10 cellular contexts compared by ENCODE assay signal in genomic region chr7:73828107-73828803, GRCh38. TPM values are rescaled to one million over a fixed set of nuclear protein-coding genes. Genes with fewer than 3 reads are reported as not detected.
DNase-seq lines count a peak whose midpoint lies in the region; ATAC-seq, FAIRE-seq and TF ChIP-seq lines count a peak whose summit lies in the region.
"Had no signal": no experiment of that assay in that cellular context is flagged by ENCODE, and none has a peak within 500 bp of the region (broad histone marks: within the 10 kb centered on the region; RNA-seq: fewer than 3 reads in every experiment).

No MANE protein-coding gene starts in this region.

- TF ChIP-seq POLR2A in K562 (conservative IDR thresholded peaks at IDR 0.05): no peak

- BruUV-seq in K562 (replicated peaks; lab: Mats Ljungman, UMichigan): no TSS peak

- no peaks in the 10 kb centered on the region for H4K20me1 ChIP-seq in K562 (replicated peaks; ENCODE audit: control insufficient read depth, insufficient read depth, low read length)

- intact Hi-C loops in Right ventricle myocardium superior (cut with DNase I) (no loop called here), cardiac septum (cut with DNase I) (no loop called here), K562 (cut with micrococcal nuclease) (no loop called here)

- no peaks in the 10 kb centered on the region for H3K79me2 ChIP-seq in K562 (ENCODE audit: control insufficient read depth, insufficient read depth, low read length)

- no peak for TF ChIP-seq CTCF in K562 (IDR thresholded peaks at IDR 0.05 in 2 of 3, conservative IDR thresholded peaks at IDR 0.05 in 1 of 3; ENCODE audit: insufficient read depth in 2 of 3, low read depth in 1 of 3, low read length in 3 of 3)

- H3K36me3 ChIP-seq in K562 (ENCODE audit: control insufficient read depth, insufficient read depth, low read length): no peaks in the 10 kb centered on the region
- H3K36me3 ChIP-seq: neutrophil had no signal

- CTCF ChIA-PET in K562 (lab: Yijun Ruan, JAX; ENCODE audit: low intra/inter-chr PET ratio): no interaction called here

- 42% methylated on average over 13 of the region's 14 CpGs for WGBS in K562 (ENCODE audit: insufficient coverage, low coverage, missing lambda C conversion rate)

- peak overlapping the region in 1 of 2 experiments; percentile 80; a peak in 1 of 4 replicates for H3K9ac ChIP-seq in K562 (ENCODE audit: insufficient read depth in 1 of 2, low read depth in 2 of 2, low read length in 2 of 2)

- POLR2A ChIA-PET in K562 (lab: Yijun Ruan, JAX): no interaction called here

- H3K9me1 ChIP-seq in K562 (ENCODE audit: control insufficient read depth, insufficient read depth, low read length): no peaks in the 10 kb centered on the region

- no peaks in the 10 kb centered on the region for H3K9me3 ChIP-seq in K562 (replicated peaks; ENCODE audit: control insufficient read depth, insufficient read depth, low read depth, low read length)
- H3K9me3 ChIP-seq: neutrophil had no signal

- H3K4me3 ChIP-seq in K562: no peak overlapping the region

- TF ChIP-seq RAD21 in K562 (CRISPR knock-in tag; conservative IDR thresholded peaks at IDR 0.05 in 1 of 2, IDR thresholded peaks at IDR 0.05 in 1 of 2): no peak

- peaks cover 23 to 44% of the 10 kb centered on the region in 2 experiments for H3K4me1 ChIP-seq in K562 (replicated peaks in 1 of 2; ENCODE audit: control insufficient read depth in 2 of 2, insufficient read depth in 2 of 2, low read length in 2 of 2)

- FAIRE-seq in K562 (lab: Jason Lieb, UNC): peak; percentile 91
- FAIRE-seq: G401.6 had no signal

- no peak overlapping the region; the same call in 2 of the 3 replicates for H3K27ac ChIP-seq in K562 (ENCODE audit: extremely low read depth, low read depth, low read length)
- H3K27ac ChIP-seq: neutrophil had no signal

- TF ChIP-seq EP300 in K562 (IDR thresholded peaks at IDR 0.05; ENCODE audit: low read length): no peak

- peak overlapping the region; percentile 62 for H2AFZ ChIP-seq in K562 (ENCODE audit: low read depth, low read length)

- DNase-seq in Right ventricle myocardium superior (no peak), cardiac septum (ENCODE audit: low spot score) (no peak), NCI-H345 treated with DMSO at 0.1 percent for 48 hours (lab: John Stamatoyannopoulos, UW; ENCODE audit: unreplicated experiment) (peak; percentile 96), K562 (ENCODE audit: extremely low read depth in 1 of 4, low spot score in 3 of 4) (peak; percentile 51 to 77 (median 68)), lung microvascular endothelial cell (ENCODE audit: low read depth in 2 of 2) (peak; percentile 56 to 69), iPS-NIHi7 (ENCODE audit: extremely low spot score) (no peak), globus pallidus (ENCODE audit: low spot score) (no peak), ureter (ENCODE audit: low spot score) (no peak)

- in situ Hi-C loops in K562 (cut with MboI): no loop called here

- peak overlapping the region; percentile 35; the same call in 1 of the 2 replicates for H3K4me2 ChIP-seq in K562 (ENCODE audit: insufficient read depth, low read length)

- ATAC-seq in Right ventricle myocardium superior (ENCODE audit: poor library complexity) (peak; percentile 30), K562 (peak; percentile 72)

- H3K27me3 ChIP-seq in K562 (ENCODE audit: control insufficient read depth in 2 of 2, insufficient read depth in 2 of 2, low read length in 2 of 2): no peaks in the 10 kb centered on the region

RNA-seq across cellular contexts. Expression of gene CLDN4, which starts 2.5 kb away (rescaled TPM):
- total RNA-seq in Right ventricle myocardium superior (0.11 TPM), cardiac septum (not detected), K562 (2014; rRNA removed) (0.05 and 0.08 TPM in 2 replicates), K562 (2014; rRNA removed; fragmentation: Illumina TruSeq; extraction: Trizol) (0.06 TPM in 1 of 2 replicates, not detected in the other), K562 (2015; rRNA removed; fragmentation: Illumina TruSeq; extraction: Trizol) (0.04 and 0.07 TPM in 2 replicates), K562 (2021) (0.60 and 0.63 TPM in 2 replicates), lung microvascular endothelial cell (under 0.01 TPM in 1 of 2 replicates, not detected in the other), ureter (244 TPM)
- 1.8 and 2.6 TPM in 2 replicates for total RNA-seq in K562 (2011; cell fraction: chromatin; rRNA removed; ENCODE audit: low replicate concordance)
- total RNA-seq in K562 (2011; cell fraction: nucleolus; rRNA removed): 0.66 and 1.0 TPM in 2 replicates
- total RNA-seq in K562 (2011; cell fraction: nucleoplasm; rRNA removed): 2.3 and 2.8 TPM in 2 replicates
- polyA plus RNA-seq in K562 (2011; rRNA removed) (0.06 and 0.37 TPM in 2 replicates), K562 (2014; fragmentation: Illumina TruSeq; extraction: Trizol) (0.10 and 0.21 TPM in 2 replicates), K562 (2014; fragmentation: Nextera tagmentation; extraction: Ambion mirVana) (not detected), K562 (2014; rRNA removed) (0.05 and 0.13 TPM in 2 replicates)
- polyA plus RNA-seq in K562 (2011; cell fraction: cytosol; rRNA removed): 0.18 TPM in 2 replicates
- polyA plus RNA-seq in K562 (2011; cell fraction: nucleus; rRNA removed): 0.16 and 0.48 TPM in 2 replicates
- polyA plus RNA-seq in K562 (2012): 0.13 and 0.25 TPM in 2 replicates
- 0.07 and 0.66 TPM in 2 replicates for polyA minus RNA-seq in K562 (2011; rRNA and poly(A)+ RNA removed)
- polyA minus RNA-seq in K562 (2011; cell fraction: cytosol; rRNA and poly(A)+ RNA removed): 0.67 TPM in 1 of 2 replicates, not detected in the other
- 0.27 TPM in 1 of 2 replicates, not detected in the other for polyA minus RNA-seq in K562 (2011; cell fraction: nucleus; rRNA and poly(A)+ RNA removed)

RNA-seq across cellular contexts. Expression of gene METTL27, which starts 14.1 kb away (rescaled TPM):
- 0.43 TPM for total RNA-seq in Right ventricle myocardium superior
- total RNA-seq in cardiac septum: 0.35 TPM
- total RNA-seq in K562 (2011; cell fraction: chromatin; rRNA removed; ENCODE audit: low replicate concordance): 1.9 and 4.9 TPM in 2 replicates
- 3.6 and 4.8 TPM in 2 replicates for total RNA-seq in K562 (2011; cell fraction: nucleolus; rRNA removed)
- 2.0 and 5.0 TPM in 2 replicates for total RNA-seq in K562 (2011; cell fraction: nucleoplasm; rRNA removed)
- 0.32 and 0.94 TPM in 2 replicates for total RNA-seq in K562 (2014; rRNA removed)
- total RNA-seq in K562 (2014; rRNA removed; fragmentation: Illumina TruSeq; extraction: Trizol): not detected in 2 replicates
- not detected in 2 replicates for total RNA-seq in K562 (2015; rRNA removed; fragmentation: Illumina TruSeq; extraction: Trizol)
- 0.42 and 0.73 TPM in 2 replicates for total RNA-seq in K562 (2021)
- polyA plus RNA-seq in K562 (2011; rRNA removed): 0.33 and 0.49 TPM in 2 replicates
- polyA plus RNA-seq in K562 (2011; cell fraction: cytosol; rRNA removed): 0.59 and 1.3 TPM in 2 replicates
- polyA plus RNA-seq in K562 (2011; cell fraction: nucleus; rRNA removed): 1.4 and 3.9 TPM in 2 replicates
- polyA plus RNA-seq in K562 (2012): 0.25 and 0.58 TPM in 2 replicates
- 0.69 TPM in 1 of 2 replicates, not detected in the other for polyA plus RNA-seq in K562 (2014; fragmentation: Illumina TruSeq; extraction: Trizol)
- under 1 TPM in 1 of 2 experiments, not detected in 1; 0.08 TPM for polyA plus RNA-seq in K562 (2014; fragmentation: Nextera tagmentation; extraction: Ambion mirVana)
- polyA plus RNA-seq in K562 (2014; rRNA removed): 0.35 and 0.82 TPM in 2 replicates
- polyA minus RNA-seq in K562 (2011; rRNA and poly(A)+ RNA removed): 0.53 and 1.1 TPM in 2 replicates
- polyA minus RNA-seq in K562 (2011; cell fraction: cytosol; rRNA and poly(A)+ RNA removed): not detected in 2 replicates
- polyA minus RNA-seq in K562 (2011; cell fraction: nucleus; rRNA and poly(A)+ RNA removed): 1.6 and 1.9 TPM in 2 replicates
- total RNA-seq in lung microvascular endothelial cell: 0.99 and 4.1 TPM in 2 replicates
- total RNA-seq in ureter: 14.4 TPM

RNA-seq across cellular contexts. Expression of gene TMEM270, which starts 32.7 kb away (rescaled TPM):
- total RNA-seq in Right ventricle myocardium superior (not detected), cardiac septum (not detected), K562 (2014; rRNA removed) (not detected in 2 replicates), K562 (2014; rRNA removed; fragmentation: Illumina TruSeq; extraction: Trizol) (not detected in 2 replicates), K562 (2015; rRNA removed; fragmentation: Illumina TruSeq; extraction: Trizol) (not detected in 2 replicates), K562 (2021) (not detected in 2 replicates), lung microvascular endothelial cell (not detected in 2 replicates), ureter (not detected)
- total RNA-seq in K562 (2011; cell fraction: chromatin; rRNA removed; ENCODE audit: low replicate concordance): not detected in 2 replicates
- total RNA-seq in K562 (2011; cell fraction: nucleolus; rRNA removed): not detected in 2 replicates
- not detected in 2 replicates for total RNA-seq in K562 (2011; cell fraction: nucleoplasm; rRNA removed)
- polyA plus RNA-seq in K562 (2011; rRNA removed) (not detected in 2 replicates), K562 (2014; fragmentation: Illumina TruSeq; extraction: Trizol) (not detected in 2 replicates), K562 (2014; fragmentation: Nextera tagmentation; extraction: Ambion mirVana) (not detected), K562 (2014; rRNA removed) (not detected in 2 replicates)
- polyA plus RNA-seq in K562 (2011; cell fraction: cytosol; rRNA removed): not detected in 2 replicates
- not detected in 2 replicates for polyA plus RNA-seq in K562 (2011; cell fraction: nucleus; rRNA removed)
- not detected in 2 replicates for polyA plus RNA-seq in K562 (2012)
- not detected in 2 replicates for polyA minus RNA-seq in K562 (2011; rRNA and poly(A)+ RNA removed)
- not detected in 2 replicates for polyA minus RNA-seq in K562 (2011; cell fraction: cytosol; rRNA and poly(A)+ RNA removed)
- polyA minus RNA-seq in K562 (2011; cell fraction: nucleus; rRNA and poly(A)+ RNA removed): not detected in 2 replicates

RNA-seq across cellular contexts. Expression of gene CLDN3, which starts 58.2 kb away (rescaled TPM):
- total RNA-seq in Right ventricle myocardium superior (not detected), cardiac septum (not detected), K562 (2014; rRNA removed) (not detected in 2 replicates), K562 (2014; rRNA removed; fragmentation: Illumina TruSeq; extraction: Trizol) (not detected in 2 replicates), K562 (2015; rRNA removed; fragmentation: Illumina TruSeq; extraction: Trizol) (not detected in 2 replicates), K562 (2021) (0.29 TPM in 1 of 2 replicates, not detected in the other), lung microvascular endothelial cell (0.44 and 0.60 TPM in 2 replicates), ureter (6.8 TPM)
- not detected in 2 replicates for total RNA-seq in K562 (2011; cell fraction: chromatin; rRNA removed; ENCODE audit: low replicate concordance)
- total RNA-seq in K562 (2011; cell fraction: nucleolus; rRNA removed): not detected in 2 replicates
- not detected in 2 replicates for total RNA-seq in K562 (2011; cell fraction: nucleoplasm; rRNA removed)
- polyA plus RNA-seq in K562 (2011; rRNA removed) (not detected in 2 replicates), K562 (2014; fragmentation: Illumina TruSeq; extraction: Trizol) (not detected in 2 replicates), K562 (2014; fragmentation: Nextera tagmentation; extraction: Ambion mirVana) (not detected), K562 (2014; rRNA removed) (not detected in 2 replicates)
- not detected in 2 replicates for polyA plus RNA-seq in K562 (2011; cell fraction: cytosol; rRNA removed)
- polyA plus RNA-seq in K562 (2011; cell fraction: nucleus; rRNA removed): not detected in 2 replicates
- polyA plus RNA-seq in K562 (2012): 0.05 TPM in 1 of 2 replicates, not detected in the other
- not detected in 2 replicates for polyA minus RNA-seq in K562 (2011; rRNA and poly(A)+ RNA removed)
- polyA minus RNA-seq in K562 (2011; cell fraction: cytosol; rRNA and poly(A)+ RNA removed): not detected in 2 replicates
- polyA minus RNA-seq in K562 (2011; cell fraction: nucleus; rRNA and poly(A)+ RNA removed): not detected in 2 replicates

Comparison
In these comparisons a context has a peak if more than half of its experiments do, and no peak if none do; other contexts are left out.
1. DNase-seq: peak in NCI-H345 treated with DMSO at 0.1 percent for 48 hours (single experiment), K562 (4 of 4) and lung microvascular endothelial cell (2 of 2); none in Right ventricle myocardium superior (single experiment), cardiac septum (single experiment), iPS-NIHi7 (single experiment), globus pallidus (single experiment) and ureter (single experiment).
2. RNA of gene CLDN4, which starts 2.5 kb away (total RNA-seq): 244 TPM in ureter (single experiment); 0.11 TPM in Right ventricle myocardium superior (single experiment), 0.04 to 2.8 TPM in K562, not detected in cardiac septum (single experiment) and under 0.01 TPM in lung microvascular endothelial cell; every median in the first group is over 10 times any median in the second.